21 cellular contexts compared by ENCODE assay signal in genomic region chr5:112202694-112203093, GRCh38.
"Had no signal": no experiment of that assay in that cellular context is flagged by ENCODE, and none has a peak within 500 bp of the region (broad histone marks: within the 10 kb centered on the region; RNA-seq: fewer than 3 reads in every experiment).

No MANE protein-coding gene starts in this region.

- H3K27ac ChIP-seq: hepatocyte, parathyroid adenoma, psoas muscle, spleen, tibial artery, upper lobe of left lung, uterus had no signal

- ATAC-seq: left colon; left ventricle myocardium superior; psoas muscle; sciatic nerve; stimulated activated memory B cell treated with anti-CD40 and anti-IgM and Interleukin-4, amounts not matched to agents 10 μg/mL and 1 μg/mL and 100 μg/mL, for 72 hours had no signal

- DNase-seq: effector memory CD4-positive, alpha-beta T cell; foreskin melanocyte; left colon; left ventricle myocardium superior; mesendoderm; naive B cell; nephron progenitor cell; psoas muscle; spleen; stimulated activated CD4-positive, alpha-beta T cell treated with anti-CD3 and anti-CD28 coated beads, Interleukin-15, amount 100 ng/mL, for 24 hours; stimulated activated CD4-positive, alpha-beta T cell treated with anti-CD3 and anti-CD28 coated beads, Interleukin-1b, Interleukin-23, amount 100 ng/mL, for 48 hours; stimulated activated CD4-positive, alpha-beta T cell treated with anti-CD3 and anti-CD28 coated beads, Interleukin-4, amount 100 ng/mL, for 24 hours; tibial artery; upper lobe of left lung; uterus had no signal

- H3K36me3 ChIP-seq: uterus had no signal

- H3K9me3 ChIP-seq: psoas muscle, spleen, tibial artery, upper lobe of left lung, uterus had no signal

- FAIRE-seq: endometrium had no signal

- H3K4me1 ChIP-seq: parathyroid adenoma, psoas muscle, spleen, tibial artery, upper lobe of left lung, uterus had no signal

- H3K27me3 ChIP-seq: hepatocyte, spleen, tibial artery, upper lobe of left lung, uterus had no signal

- H3K9ac ChIP-seq: parathyroid adenoma had no signal

- H3K4me3 ChIP-seq: hepatocyte, lung, psoas muscle, spleen, tibial artery, upper lobe of left lung, uterus had no signal

- H3K4me2 ChIP-seq: hepatocyte had no signal
